In the genomic region with DNA sequence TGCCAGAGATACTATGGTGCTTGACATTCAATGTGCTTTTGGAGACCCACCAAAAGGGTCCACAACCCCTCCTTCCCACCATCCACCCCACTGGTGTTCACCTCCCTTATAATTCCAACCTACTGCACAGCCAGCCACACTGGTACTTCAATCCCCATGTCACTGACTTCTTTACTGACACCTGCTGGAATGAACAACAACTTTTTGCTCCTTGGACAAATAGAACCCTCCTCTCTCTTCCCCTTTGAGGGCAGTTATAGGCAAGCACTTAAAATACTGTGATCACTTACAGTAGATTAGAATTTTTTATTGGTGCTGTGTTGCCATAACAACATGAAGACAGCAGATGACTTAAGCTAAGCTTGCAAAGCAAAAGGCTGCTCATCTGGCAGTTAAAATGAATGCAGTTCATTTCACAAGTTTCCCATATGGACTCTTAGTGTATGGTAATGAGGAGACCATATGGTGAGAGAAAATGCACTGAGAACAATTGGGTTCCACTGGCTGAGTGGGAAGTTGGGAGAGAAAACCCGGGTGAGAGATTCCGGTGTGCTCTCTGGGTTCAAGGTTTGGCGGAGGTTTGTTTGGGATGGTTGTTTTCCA, we compare ENCODE assay signal across 15 cellular contexts.
DNase-seq lines count a peak whose midpoint lies in the region; ATAC-seq, FAIRE-seq and TF ChIP-seq lines count a peak whose summit lies in the region.
"Had no signal": no experiment of that assay in that cellular context is flagged by ENCODE, and none has a peak within 500 bp of the region (broad histone marks: within the 10 kb centered on the region; RNA-seq: fewer than 3 reads in every experiment).

No MANE protein-coding gene starts in this region.

- TF ChIP-seq CTCF in GM06990 (IDR thresholded peaks at IDR 0.05; ENCODE audit: insufficient read depth, low read length, poor library complexity, severe bottlenecking) (peak; percentile 14), brain microvascular endothelial cell (IDR thresholded peaks at IDR 0.05; ENCODE audit: low read depth, low read length, missing control alignments) (peak; percentile 18), osteocyte (IDR thresholded peaks at IDR 0.05) (no peak)

- FAIRE-seq in H54 (lab: Jason Lieb, UNC) = no peak

- in situ Hi-C loops in brain microvascular endothelial cell (cut with HindIII; ENCODE audit: low pct_ligation_motif_present, low sequenced_read_pairs) = no loop called here

- ATAC-seq in HG03039 (IDR thresholded peaks at IDR 0.05; ENCODE audit: unreplicated experiment) = no peak
- ATAC-seq in HG02884 (IDR thresholded peaks at IDR 0.05; ENCODE audit: unreplicated experiment) = no peak
- ATAC-seq: T-cell had no signal

- H3K27ac ChIP-seq in brain microvascular endothelial cell = no peak overlapping the region
- H3K27ac ChIP-seq: sigmoid colon had no signal

- H3K27me3 ChIP-seq in GM06990 (replicated peaks; ENCODE audit: control insufficient read depth, insufficient read depth, low read length) (no peaks in the 10 kb centered on the region), brain microvascular endothelial cell (replicated peaks) (no peaks in the 10 kb centered on the region)
- H3K27me3 ChIP-seq: sigmoid colon had no signal

- no peak for TF ChIP-seq POLR2A in H54 (IDR thresholded peaks at IDR 0.05; ENCODE audit: low read depth, low read length)

- H3K27ac Mint-ChIP-seq in osteocyte (ENCODE audit: unreplicated experiment) = peak overlapping the region; percentile 50
- H3K27ac Mint-ChIP-seq: activated naive CD4-positive, alpha-beta T cell treated with anti-CD3 and anti-CD28 coated beads, Interleukin-2, amount 10 ng/mL, durations not matched to agents 7 days and 5 days; T-cell had no signal

- H3K36me3 ChIP-seq in GM06990 (ENCODE audit: control insufficient read depth, insufficient read depth, low read length) (no peaks in the 10 kb centered on the region; the same call in none of the 2 replicates), brain microvascular endothelial cell (replicated peaks) (no peaks in the 10 kb centered on the region)
- H3K36me3 ChIP-seq: sigmoid colon had no signal

- no peak overlapping the region for H3K4me3 ChIP-seq in GM06990 (replicated peaks; ENCODE audit: low read depth, low read length)
- no peak overlapping the region for H3K4me3 ChIP-seq in brain microvascular endothelial cell (ENCODE audit: low read depth, low read length)
- H3K4me3 ChIP-seq: sigmoid colon had no signal

- no peaks in the 10 kb centered on the region for H3K27me3 Mint-ChIP-seq in osteocyte (ENCODE audit: unreplicated experiment)

- H3K9me3 Mint-ChIP-seq in osteocyte (ENCODE audit: unreplicated experiment) = no peaks in the 10 kb centered on the region
- H3K9me3 Mint-ChIP-seq: activated naive CD4-positive, alpha-beta T cell treated with anti-CD3 and anti-CD28 coated beads, Interleukin-2, amount 10 ng/mL, durations not matched to agents 7 days and 5 days; central memory CD8-positive, alpha-beta T cell; T-cell had no signal

- no peak overlapping the region for H3K4me3 Mint-ChIP-seq in osteocyte (ENCODE audit: unreplicated experiment)
- H3K4me3 Mint-ChIP-seq: activated naive CD4-positive, alpha-beta T cell treated with anti-CD3 and anti-CD28 coated beads, Interleukin-2, amount 10 ng/mL, durations not matched to agents 7 days and 5 days; central memory CD8-positive, alpha-beta T cell; T-cell had no signal

- H3K36me3 Mint-ChIP-seq in osteocyte (ENCODE audit: unreplicated experiment) = peaks cover 43% of the 10 kb centered on the region
- H3K36me3 Mint-ChIP-seq: activated naive CD4-positive, alpha-beta T cell treated with anti-CD3 and anti-CD28 coated beads, Interleukin-2, amount 10 ng/mL, durations not matched to agents 7 days and 5 days; T-cell had no signal

- peaks cover 63% of the 10 kb centered on the region for H3K4me1 Mint-ChIP-seq in osteocyte (ENCODE audit: unreplicated experiment)
- H3K4me1 Mint-ChIP-seq: activated naive CD4-positive, alpha-beta T cell treated with anti-CD3 and anti-CD28 coated beads, Interleukin-2, amount 10 ng/mL, durations not matched to agents 7 days and 5 days; central memory CD8-positive, alpha-beta T cell; T-cell had no signal

- no peak for DNase-seq in GM06990 (ENCODE audit: extremely low read depth, insufficient read length)
- DNase-seq in NCI-H2171 (lab: John Stamatoyannopoulos, UW) = peak; percentile 65
- DNase-seq in brain microvascular endothelial cell = no peak
- no peak for DNase-seq in osteocyte (ENCODE audit: extremely low spot score, unreplicated experiment)
- DNase-seq in HuH-7 (ENCODE audit: low spot score) = no peak
- DNase-seq in H54 (ENCODE audit: insufficient read length, low spot score) = no peak
- DNase-seq: activated CD8-positive, alpha-beta memory T cell treated with anti-CD3 and anti-CD28 coated beads for 24 hours; activated naive CD4-positive, alpha-beta T cell treated with anti-CD3 and anti-CD28 coated beads, Interleukin-2, amount 10 ng/mL, durations not matched to agents 7 days and 5 days; NCI-H1048; NCI-H774; sigmoid colon; T-cell had no signal
